8 cellular contexts compared by ENCODE assay signal in the genomic region with DNA sequence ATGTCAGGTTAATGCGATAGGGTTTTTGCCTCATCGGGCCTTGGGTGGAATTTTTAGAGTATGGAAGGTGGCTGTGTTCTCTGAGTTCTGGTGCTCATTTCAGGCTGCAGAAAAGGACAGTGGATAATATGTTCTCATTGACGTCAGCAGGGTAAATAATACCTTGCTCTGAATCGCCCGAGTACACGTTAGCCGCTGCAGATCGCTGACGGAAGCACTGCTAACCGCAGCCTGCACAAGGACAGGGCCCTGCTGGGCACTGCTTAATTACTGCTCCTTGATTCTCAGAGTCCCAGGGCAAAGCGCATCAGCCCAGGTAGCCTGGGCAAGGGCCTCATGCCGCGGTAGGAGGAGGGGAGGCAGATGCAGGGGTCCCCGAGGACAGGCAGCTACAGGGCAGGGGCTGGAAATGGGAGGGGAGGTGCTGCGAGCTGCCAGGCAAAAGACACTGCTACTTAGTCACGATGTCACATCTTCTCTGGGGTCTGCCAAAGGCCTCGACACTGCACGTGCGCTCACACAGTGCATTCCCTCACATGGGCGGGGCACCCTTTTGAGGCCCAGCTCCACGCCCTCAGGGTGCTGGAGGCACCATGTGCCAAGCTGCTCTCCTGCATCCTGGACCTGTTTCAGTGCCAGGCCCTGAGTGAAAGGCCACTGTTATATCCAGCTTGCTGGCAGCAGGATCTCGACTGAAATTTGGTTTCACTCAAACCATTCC. TPM values are rescaled to one million over a fixed set of nuclear protein-coding genes. Genes with fewer than 3 reads are reported as not detected.
DNase-seq lines count a peak whose midpoint lies in the region; ATAC-seq and TF ChIP-seq lines count a peak whose summit lies in the region.

No MANE protein-coding gene starts in this region.

- no peaks in the 10 kb centered on the region for H3K27me3 ChIP-seq in transverse colon

- peaks cover 0 to 9% (median 0%) of the 10 kb centered on the region in 4 donors for H3K36me3 ChIP-seq in transverse colon

- peak; percentile 52 for ATAC-seq in left lobe of liver
- no peak for ATAC-seq in stimulated activated naive B cell treated with anti-CD40 and anti-IgM and Interleukin-4, amounts not matched to agents 10 μg/mL and 1 μg/mL and 100 μg/mL, for 72 hours (replicated peaks)

- peak overlapping the region; percentile 68 to 100 (median 91) for H3K27ac Mint-ChIP-seq in brain
- H3K27ac Mint-ChIP-seq in stimulated activated naive B cell treated with anti-CD40 and anti-IgM and Interleukin-4, amounts not matched to agents 10 μg/mL and 1 μg/mL and 100 μg/mL, for 72 hours = no peak overlapping the region
- H3K27ac Mint-ChIP-seq in progenitor cell of endocrine pancreas = no peak overlapping the region

- H3K27ac ChIP-seq in transverse colon = peak overlapping the region; percentile 85 to 93 (median 89)

- H3K9me3 Mint-ChIP-seq in brain (no peaks in the 10 kb centered on the region), progenitor cell of endocrine pancreas (ENCODE audit: low read depth) (no peaks in the 10 kb centered on the region)
- no peaks in the 10 kb centered on the region for H3K9me3 Mint-ChIP-seq in stimulated activated naive B cell treated with anti-CD40 and anti-IgM and Interleukin-4, amounts not matched to agents 10 μg/mL and 1 μg/mL and 100 μg/mL, for 72 hours

- H3K36me3 Mint-ChIP-seq in brain (peaks cover 6% of the 10 kb centered on the region), progenitor cell of endocrine pancreas (ENCODE audit: insufficient read depth) (peaks cover 7% of the 10 kb centered on the region)
- peaks cover 10 to 19% of the 10 kb centered on the region in 2 donors for H3K36me3 Mint-ChIP-seq in stimulated activated naive B cell treated with anti-CD40 and anti-IgM and Interleukin-4, amounts not matched to agents 10 μg/mL and 1 μg/mL and 100 μg/mL, for 72 hours

- TF ChIP-seq CTCF in brain (conservative IDR thresholded peaks at IDR 0.05) (no peak), transverse colon (IDR thresholded peaks at IDR 0.05) (no peak), progenitor cell of endocrine pancreas (IDR thresholded peaks at IDR 0.05; ENCODE audit: unreplicated experiment) (no peak)

- DNase-seq in DMS79 (lab: John Stamatoyannopoulos, UW) = peak; percentile 6
- no peak for DNase-seq in DMS79 treated with DMSO at 0.1 percent for 48 hours (lab: John Stamatoyannopoulos, UW)
- DNase-seq in left lobe of liver (ENCODE audit: low spot score) = peak; percentile 91
- peak; percentile 45 for DNase-seq in transverse colon
- no peak for DNase-seq in stimulated activated naive B cell treated with anti-CD40 and anti-IgM and Interleukin-4, amounts not matched to agents 10 μg/mL and 1 μg/mL and 100 μg/mL, for 72 hours
- no peak for DNase-seq in progenitor cell of endocrine pancreas (ENCODE audit: low spot score, unreplicated experiment)
- DNase-seq in OCI-M1 (lab: John Stamatoyannopoulos, UW) = no peak

- no peak for TF ChIP-seq POLR2A in transverse colon (IDR thresholded peaks at IDR 0.05)

- H3K4me3 Mint-ChIP-seq in brain (no peak overlapping the region), progenitor cell of endocrine pancreas (ENCODE audit: low read depth) (no peak overlapping the region)
- no peak overlapping the region for H3K4me3 Mint-ChIP-seq in stimulated activated naive B cell treated with anti-CD40 and anti-IgM and Interleukin-4, amounts not matched to agents 10 μg/mL and 1 μg/mL and 100 μg/mL, for 72 hours

- no peak overlapping the region for H3K4me3 ChIP-seq in transverse colon

- in situ Hi-C loops in transverse colon (cut with MboI; ENCODE audit: low pct_ligation_motif_present in 1 of 4, low pct_unique_long_range_greater_than_20kb in 1 of 4, low sequenced_read_pairs in 3 of 4) = no loop called here

- no peaks in the 10 kb centered on the region for H3K27me3 Mint-ChIP-seq in brain
- no peaks in the 10 kb centered on the region for H3K27me3 Mint-ChIP-seq in stimulated activated naive B cell treated with anti-CD40 and anti-IgM and Interleukin-4, amounts not matched to agents 10 μg/mL and 1 μg/mL and 100 μg/mL, for 72 hours
- no peaks in the 10 kb centered on the region for H3K27me3 Mint-ChIP-seq in progenitor cell of endocrine pancreas

- H3K4me1 Mint-ChIP-seq in brain (peaks cover 68% of the 10 kb centered on the region), progenitor cell of endocrine pancreas (ENCODE audit: low read depth) (peaks cover 47% of the 10 kb centered on the region)
- peaks cover 0 to 4% of the 10 kb centered on the region in 2 donors for H3K4me1 Mint-ChIP-seq in stimulated activated naive B cell treated with anti-CD40 and anti-IgM and Interleukin-4, amounts not matched to agents 10 μg/mL and 1 μg/mL and 100 μg/mL, for 72 hours

- no peak for TF ChIP-seq EP300 in transverse colon (IDR thresholded peaks at IDR 0.05; ENCODE audit: low read depth)

- H3K9me3 ChIP-seq in transverse colon = no peaks in the 10 kb centered on the region

- intact Hi-C loops in transverse colon (cut with DNase I; ENCODE audit: low total_unique reads) = no loop called here

- WGBS in transverse colon (ENCODE audit: low coverage in 1 of 2), 2 donors = 83% methylated on average over 1 to 21 of the region's 22 CpGs

- peaks cover 29 to 59% (median 35%) of the 10 kb centered on the region in 4 donors for H3K4me1 ChIP-seq in transverse colon

RNA-seq across cellular contexts. Expression of gene PPP2R1B, which starts 35.2 kb away (rescaled TPM):
- polyA plus RNA-seq in brain (ENCODE audit: insufficient read depth, low read depth, low replicate concordance) = 15.3 TPM
- total RNA-seq in left lobe of liver (79.5 TPM), transverse colon (10 to 100 TPM; 28.1 to 55.5 (median 41.5) TPM), progenitor cell of endocrine pancreas (91.7 and 92.6 TPM in 2 replicates)

Comparison
In these comparisons a context has a peak if more than half of its experiments do, and no peak if none do; other contexts are left out.
1. DNase-seq: peak in DMS79 (single experiment), left lobe of liver (single experiment) and transverse colon (single experiment); none in DMS79 treated with DMSO at 0.1 percent for 48 hours (single experiment), stimulated activated naive B cell treated with anti-CD40 and anti-IgM and Interleukin-4, amounts not matched to agents 10 μg/mL and 1 μg/mL and 100 μg/mL, for 72 hours (single experiment), progenitor cell of endocrine pancreas (single experiment) and OCI-M1 (single experiment).
2. H3K27ac Mint-ChIP-seq: peak in brain (5 of 5); none in stimulated activated naive B cell treated with anti-CD40 and anti-IgM and Interleukin-4, amounts not matched to agents 10 μg/mL and 1 μg/mL and 100 μg/mL, for 72 hours (single experiment) and progenitor cell of endocrine pancreas (single experiment).